In the genomic region with DNA sequence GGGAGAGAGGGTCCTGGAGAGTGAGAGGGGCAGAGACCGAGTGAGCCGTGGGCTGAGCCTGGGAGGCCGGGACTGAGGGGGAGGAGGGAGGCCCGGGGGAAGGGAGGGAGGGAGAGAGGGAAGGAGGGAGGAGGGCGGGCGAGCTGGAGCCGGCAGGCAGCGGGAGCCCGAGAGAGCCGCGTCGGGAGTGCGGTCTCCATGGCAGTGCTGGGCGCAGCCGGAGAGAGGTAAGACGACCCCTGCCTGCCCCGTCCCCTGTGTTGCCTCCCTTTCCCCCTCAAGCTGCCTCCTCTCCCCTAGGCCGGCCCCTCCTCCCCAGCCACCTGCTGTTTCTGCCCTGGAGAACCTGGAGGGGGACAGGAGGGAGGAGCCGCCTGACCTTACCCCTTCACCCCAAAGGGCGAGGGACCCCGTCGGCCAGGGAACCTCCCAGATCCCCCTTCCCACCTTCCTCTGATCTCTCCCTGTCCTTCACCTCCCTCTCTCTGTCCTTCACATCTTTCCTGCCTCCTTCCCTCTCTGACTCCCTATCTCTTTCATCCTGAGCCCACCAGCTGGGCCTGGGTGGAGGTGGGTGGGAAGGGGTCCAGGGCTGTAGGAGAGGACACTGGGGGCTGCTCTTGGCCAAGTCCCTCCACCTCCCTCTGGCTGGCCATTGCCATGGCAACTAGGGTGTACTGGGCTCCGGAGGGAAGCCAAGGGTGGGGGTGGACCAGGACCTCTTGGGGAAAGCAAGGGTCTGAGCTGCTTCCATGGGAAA, we compare ENCODE assay signal across 8 cellular contexts. TPM values are rescaled to one million over a fixed set of nuclear protein-coding genes. Genes with fewer than 3 reads are reported as not detected.
DNase-seq lines count a peak whose midpoint lies in the region; ATAC-seq, FAIRE-seq and TF ChIP-seq lines count a peak whose summit lies in the region.

A gene with protein sequence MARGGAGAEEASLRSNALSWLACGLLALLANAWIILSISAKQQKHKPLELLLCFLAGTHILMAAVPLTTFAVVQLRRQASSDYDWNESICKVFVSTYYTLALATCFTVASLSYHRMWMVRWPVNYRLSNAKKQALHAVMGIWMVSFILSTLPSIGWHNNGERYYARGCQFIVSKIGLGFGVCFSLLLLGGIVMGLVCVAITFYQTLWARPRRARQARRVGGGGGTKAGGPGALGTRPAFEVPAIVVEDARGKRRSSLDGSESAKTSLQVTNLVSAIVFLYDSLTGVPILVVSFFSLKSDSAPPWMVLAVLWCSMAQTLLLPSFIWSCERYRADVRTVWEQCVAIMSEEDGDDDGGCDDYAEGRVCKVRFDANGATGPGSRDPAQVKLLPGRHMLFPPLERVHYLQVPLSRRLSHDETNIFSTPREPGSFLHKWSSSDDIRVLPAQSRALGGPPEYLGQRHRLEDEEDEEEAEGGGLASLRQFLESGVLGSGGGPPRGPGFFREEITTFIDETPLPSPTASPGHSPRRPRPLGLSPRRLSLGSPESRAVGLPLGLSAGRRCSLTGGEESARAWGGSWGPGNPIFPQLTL (plus strand): TSS at position 148 of the 760 bp plus-strand sequence. CDS start 2,078 bp downstream, outside the sequence.

- H3K4me3 ChIP-seq in kidney (ENCODE audit: low read length in 2 of 2) (peak within 1 kb of the TSS in 1 of 2 donors; percentile 32), spleen (peak within 1 kb of the TSS in 5 of 8 donors; percentile 4 to 63 (median 31))

- no peak for TF ChIP-seq POLR2A in spleen (IDR thresholded peaks at IDR 0.05)

- H3K36me3 ChIP-seq in kidney (ENCODE audit: control insufficient read depth in 1 of 2, insufficient read depth in 2 of 2, low read length in 2 of 2) (no peaks in the 10 kb centered on the region), spleen (peaks cover 0 to 27% (median 3%) of the 10 kb centered on the region in 6 donors)

- no peak for FAIRE-seq in kidney (lab: Jason Lieb, UNC)

- peak within 1 kb of the TSS; percentile 33 for H3K27ac Mint-ChIP-seq in activated CD4-positive, alpha-beta T cell treated with anti-CD3 and anti-CD28 coated beads for 36 hours

- TF ChIP-seq CTCF in kidney (IDR thresholded peaks at IDR 0.05; ENCODE audit: borderline replicate concordance, extremely low read depth, insufficient read depth) (no peak), spleen (IDR thresholded peaks at IDR 0.05 in 8 of 11, conservative IDR thresholded peaks at IDR 0.05 in 3 of 11) (no peak)

- no peaks in the 10 kb centered on the region for H3K9me3 Mint-ChIP-seq in activated CD4-positive, alpha-beta T cell treated with anti-CD3 and anti-CD28 coated beads for 36 hours (ENCODE audit: low read depth)

- H3K9ac ChIP-seq in kidney (ENCODE audit: low read length in 2 of 2): peak within 1 kb of the TSS in 1 of 2 donors; percentile 26

- POLR2A ChIA-PET in activated CD4-positive, alpha-beta T cell treated with anti-CD3 and anti-CD28 coated beads for 36 hours (lab: Charles Lee): interaction anchor here (0.5 to 1.0 kb wide), 3 partner anchors 10 to 190 kb away, joined by 3 to 6 read pairs (median 3); no protein-coding TSS in a partner anchor

- peaks cover 20% of the 10 kb centered on the region for H3K27me3 Mint-ChIP-seq in activated CD4-positive, alpha-beta T cell treated with anti-CD3 and anti-CD28 coated beads for 36 hours

- H3K36me3 Mint-ChIP-seq in activated CD4-positive, alpha-beta T cell treated with anti-CD3 and anti-CD28 coated beads for 36 hours (ENCODE audit: low read depth): peaks cover 22% of the 10 kb centered on the region

- peaks cover 0 to 76% (median 32%) of the 10 kb centered on the region in 7 donors for H3K27me3 ChIP-seq in spleen (replicated peaks in 1 of 7)

- H3K9me3 ChIP-seq in kidney (ENCODE audit: control insufficient read depth in 1 of 2, low read length in 2 of 2): no peaks in the 10 kb centered on the region
- H3K9me3 ChIP-seq in spleen: no peaks in the 10 kb centered on the region

- intact Hi-C loops in activated CD4-positive, alpha-beta T cell treated with anti-CD3 and anti-CD28 coated beads for 36 hours (cut with DNase I, micrococcal nuclease): no loop called here
- intact Hi-C loops in kidney (cut with DNase I): loop anchor here (10.0 kb wide), 1 partner anchor 67 kb away; a partner anchor contains a TSS
- intact Hi-C loops in spleen (cut with DNase I; ENCODE audit: low total_unique reads): loop anchor here (10.0 kb wide), 1 partner anchor 67 kb away; a partner anchor contains a TSS

- H3K27ac ChIP-seq in kidney (ENCODE audit: low read depth in 2 of 2, low read length in 2 of 2): no peak within 1 kb of the TSS
- H3K27ac ChIP-seq in spleen: peak within 1 kb of the TSS in 5 of 8 donors; percentile 25 to 69 (median 55)

- H3K4me1 ChIP-seq in kidney (ENCODE audit: control insufficient read depth in 1 of 2, insufficient read depth in 1 of 2, low read depth in 1 of 2, low read length in 2 of 2): peaks cover 0 to 14% of the 10 kb centered on the region in 2 donors
- peaks cover 0 to 43% (median 26%) of the 10 kb centered on the region in 6 donors for H3K4me1 ChIP-seq in spleen

- peaks cover 20% of the 10 kb centered on the region for H3K4me1 Mint-ChIP-seq in activated CD4-positive, alpha-beta T cell treated with anti-CD3 and anti-CD28 coated beads for 36 hours

- WGBS in spleen, 5 donors: 3 to 9% (median 4%) methylated on average over 15 to 23 of the region's 23 CpGs

- peak within 1 kb of the TSS; percentile 38 for H3K4me3 Mint-ChIP-seq in activated CD4-positive, alpha-beta T cell treated with anti-CD3 and anti-CD28 coated beads for 36 hours

- peak; percentile 13 for ATAC-seq in activated CD4-positive, alpha-beta T cell treated with anti-CD3 and anti-CD28 coated beads for 36 hours
- ATAC-seq in GM18498 (IDR thresholded peaks at IDR 0.05; ENCODE audit: unreplicated experiment) (no peak), GM21717 (IDR thresholded peaks at IDR 0.05; ENCODE audit: unreplicated experiment) (no peak)

- DNase-seq in activated CD4-positive, alpha-beta T cell treated with anti-CD3 and anti-CD28 coated beads for 36 hours: peak; percentile 43
- DNase-seq in activated CD4-positive, alpha-beta T cell treated with anti-CD3 and anti-CD28 coated beads, Interleukin-2, amount 50 U/mL, for 4 hours: no peak
- DNase-seq in NCI-H2196 treated with DMSO at 0.1 percent for 48 hours (lab: John Stamatoyannopoulos, UW; ENCODE audit: unreplicated experiment) (peak; percentile 31), cerebellar cortex (ENCODE audit: low spot score) (peak; percentile 79), kidney (peak; percentile 90), spleen (no peak)

- CTCF ChIA-PET in activated CD4-positive, alpha-beta T cell treated with anti-CD3 and anti-CD28 coated beads for 36 hours (lab: Charles Lee): interaction anchor here (0.5 to 7.0 kb wide), 6 partner anchors 12 to 257 kb away, joined by 3 to 55 read pairs (median 3); a partner anchor contains a TSS

RNA-seq across cellular contexts. Expression of the gene that starts here (rescaled TPM):
- under 1 TPM; 0.11 to 0.26 TPM for total RNA-seq in activated CD4-positive, alpha-beta T cell treated with anti-CD3 and anti-CD28 coated beads for 36 hours
- total RNA-seq in kidney (5.0 TPM), spleen (1 to 10 TPM; 2.1 to 7.1 (median 4.0) TPM)
- polyA plus RNA-seq in kidney (ENCODE audit: insufficient read depth, low read depth, low replicate concordance) (9.8 TPM), spleen (10 to 100 TPM in 2 of 3 donors, 1 to 10 TPM in 1; 5.0 to 14.7 (median 10.3) TPM)

Comparison
In these comparisons a context has a peak if more than half of its experiments do, and no peak if none do; other contexts are left out.
1. Peak in DNase-seq and ATAC-seq in activated CD4-positive, alpha-beta T cell treated with anti-CD3 and anti-CD28 coated beads for 36 hours; RNA of the gene not detected or under 1 TPM.
2. DNase-seq: peak in NCI-H2196 treated with DMSO at 0.1 percent for 48 hours (single experiment), cerebellar cortex (single experiment) and kidney (single experiment); none in activated CD4-positive, alpha-beta T cell treated with anti-CD3 and anti-CD28 coated beads, Interleukin-2, amount 50 U/mL, for 4 hours (0 of 2) and spleen (single experiment).
3. H3K27ac ChIP-seq: peak in spleen (5 of 8); none in kidney (0 of 2).
4. intact Hi-C loops: an anchor here in kidney (10.0 kb wide) and spleen (10.0 kb wide); none called in activated CD4-positive, alpha-beta T cell treated with anti-CD3 and anti-CD28 coated beads for 36 hours.